In the genomic region with DNA sequence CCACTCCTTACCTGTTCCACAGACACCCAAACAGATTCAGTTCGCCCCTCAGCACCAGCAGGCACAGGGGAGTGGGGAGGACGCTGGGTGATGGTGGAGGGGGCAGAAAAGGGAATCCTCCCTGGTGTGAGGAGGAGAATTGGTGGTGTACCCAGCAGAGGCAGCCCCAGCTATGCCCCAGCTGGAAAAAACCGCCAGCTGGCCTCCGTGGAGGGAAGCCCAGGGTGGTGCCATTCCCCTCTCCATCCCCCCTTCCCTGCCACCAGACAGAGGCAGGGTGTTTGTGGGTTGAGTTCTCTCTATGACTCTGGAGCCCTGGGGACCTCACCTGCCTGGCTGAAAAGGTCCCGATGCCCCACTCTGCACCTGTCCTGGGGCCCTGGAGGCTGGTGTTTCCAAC, we compare ENCODE assay signal across 1 cellular context.
TF ChIP-seq lines count a peak whose summit lies in the region.

No MANE protein-coding gene starts in this region.

TF ChIP-seq in neural cell, 6 proteins besides CTCF, POLR2A, EP300 and RAD21:
- TF ChIP-seq TAF1 (IDR thresholded peaks at IDR 0.05; ENCODE audit: low read depth) (no peak), EZH2 (IDR thresholded peaks at IDR 0.05; ENCODE audit: borderline replicate concordance, insufficient read depth, low read length, poor library complexity, severe bottlenecking) (no peak), SMC3 (conservative IDR thresholded peaks at IDR 0.05; ENCODE audit: poor library complexity) (no peak), POLR2AphosphoS5 (IDR thresholded peaks at IDR 0.05) (no peak)
